In the genomic region with DNA sequence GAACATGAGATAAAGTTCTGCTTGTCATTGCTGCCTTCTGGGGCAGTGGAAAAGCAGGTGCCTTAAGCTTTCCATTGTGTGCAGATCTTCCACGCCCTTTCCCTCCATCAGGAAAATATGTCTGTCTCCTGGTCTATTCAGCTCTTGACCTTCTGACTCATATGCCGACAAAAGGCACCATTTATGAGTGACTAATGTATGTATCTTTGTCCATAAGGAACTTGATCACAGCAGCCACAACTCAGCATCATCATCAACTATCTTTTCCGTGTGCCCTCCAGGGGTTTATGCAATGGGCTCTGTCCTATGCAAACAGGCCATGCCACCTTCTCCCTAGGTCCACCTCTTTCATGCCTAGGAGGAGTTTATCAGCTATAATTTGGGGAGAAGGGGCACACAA, we compare ENCODE assay signal across 22 cellular contexts.
A peak's percentile ranks its signal among the peaks of the same experiment; 100 is the strongest.
DNase-seq lines count a peak whose midpoint lies in the region; ATAC-seq, FAIRE-seq and TF ChIP-seq lines count a peak whose summit lies in the region.
"Had no signal": no experiment of that assay in that cellular context is flagged by ENCODE, and none has a peak within 500 bp of the region (broad histone marks: within the 10 kb centered on the region; RNA-seq: fewer than 3 reads in every experiment).

No MANE protein-coding gene starts in this region.

- H3K27ac Mint-ChIP-seq in Calu3 (ENCODE audit: unreplicated experiment) = peak overlapping the region; percentile 35
- H3K27ac Mint-ChIP-seq in astrocyte (ENCODE audit: unreplicated experiment) = no peak overlapping the region
- H3K27ac Mint-ChIP-seq in GM23338 = no peak overlapping the region
- H3K27ac Mint-ChIP-seq: CD4-positive, alpha-beta T cell; endodermal cell; stimulated activated naive B cell treated with anti-CD40 and anti-IgM and Interleukin-4, amounts not matched to agents 10 μg/mL and 1 μg/mL and 100 μg/mL, for 72 hours; type B pancreatic cell had no signal

- ATAC-seq in GM23338 = no peak
- ATAC-seq: left colon; mucosa of descending colon; stimulated activated naive B cell treated with anti-CD40 and anti-IgM and Interleukin-4, amounts not matched to agents 10 μg/mL and 1 μg/mL and 100 μg/mL, for 72 hours had no signal

- H3K27ac ChIP-seq in astrocyte (ENCODE audit: low read depth, low read length) = no peak overlapping the region
- no peak overlapping the region for H3K27ac ChIP-seq in GM23338 (ENCODE audit: low read depth)
- H3K27ac ChIP-seq: right atrium auricular region, SK-N-MC had no signal

- H3K4me3 Mint-ChIP-seq in Calu3 (ENCODE audit: low read depth, unreplicated experiment) (peak overlapping the region; percentile 10), astrocyte (ENCODE audit: unreplicated experiment) (no peak overlapping the region), GM23338 (no peak overlapping the region)
- H3K4me3 Mint-ChIP-seq: CD4-positive, alpha-beta T cell; endodermal cell; stimulated activated naive B cell treated with anti-CD40 and anti-IgM and Interleukin-4, amounts not matched to agents 10 μg/mL and 1 μg/mL and 100 μg/mL, for 72 hours; type B pancreatic cell had no signal

- no peak overlapping the region for H3K9ac ChIP-seq in astrocyte (ENCODE audit: low read length)

- peaks cover 3% of the 10 kb centered on the region for H3K9me3 ChIP-seq in astrocyte (ENCODE audit: insufficient read depth, low read depth, low read length)
- H3K9me3 ChIP-seq: mucosa of descending colon, right atrium auricular region had no signal

- H4K20me1 ChIP-seq in astrocyte (ENCODE audit: insufficient read depth, low read length) = no peaks in the 10 kb centered on the region
- no peaks in the 10 kb centered on the region for H4K20me1 ChIP-seq in GM23338 (replicated peaks; ENCODE audit: insufficient read depth)

- H3F3A ChIP-seq in GM23338 (replicated peaks; ENCODE audit: low read depth) = no peaks in the 10 kb centered on the region

- H3K4me1 ChIP-seq in astrocyte (ENCODE audit: insufficient read depth, low read length) (peaks cover 31% of the 10 kb centered on the region), GM23338 (ENCODE audit: insufficient read depth) (no peaks in the 10 kb centered on the region)
- H3K4me1 ChIP-seq: right atrium auricular region had no signal

- no peaks in the 10 kb centered on the region for H3K9me2 ChIP-seq in GM23338 (ENCODE audit: insufficient read depth)

- H3K27me3 ChIP-seq in astrocyte (ENCODE audit: insufficient read depth, low read length) = no peaks in the 10 kb centered on the region
- no peaks in the 10 kb centered on the region for H3K27me3 ChIP-seq in GM23338 (ENCODE audit: insufficient read depth)
- H3K27me3 ChIP-seq: right atrium auricular region had no signal

- no peak for FAIRE-seq in astrocyte (lab: Jason Lieb, UNC)

- no peak for TF ChIP-seq CTCF in Calu3 (IDR thresholded peaks at IDR 0.05; ENCODE audit: unreplicated experiment)
- no peak for TF ChIP-seq CTCF in astrocyte (IDR thresholded peaks at IDR 0.05; ENCODE audit: insufficient read depth, low read depth, low read length)
- TF ChIP-seq CTCF in GM23338 (conservative IDR thresholded peaks at IDR 0.05; ENCODE audit: low read depth in 2 of 2) = no peak

- H3K36me3 Mint-ChIP-seq in Calu3 (ENCODE audit: insufficient read depth, unreplicated experiment) (no peaks in the 10 kb centered on the region), astrocyte (ENCODE audit: low read depth, unreplicated experiment) (no peaks in the 10 kb centered on the region), GM23338 (ENCODE audit: low read depth) (no peaks in the 10 kb centered on the region)
- H3K36me3 Mint-ChIP-seq: stimulated activated naive B cell treated with anti-CD40 and anti-IgM and Interleukin-4, amounts not matched to agents 10 μg/mL and 1 μg/mL and 100 μg/mL, for 72 hours; type B pancreatic cell had no signal

- H3K4me3 ChIP-seq in astrocyte (ENCODE audit: insufficient read depth, low read depth, low read length) (no peak overlapping the region), GM23338 (no peak overlapping the region)
- H3K4me3 ChIP-seq: mucosa of descending colon, right atrium auricular region, SK-N-MC had no signal

- intact Hi-C loops in Calu3 (cut with micrococcal nuclease; ENCODE audit: unreplicated experiment) = loop anchor here (2.0 kb wide), 1 partner anchor 13 kb away; no protein-coding TSS in a partner anchor

- H3K36me3 ChIP-seq in astrocyte (ENCODE audit: insufficient read depth, low read length) (no peaks in the 10 kb centered on the region), GM23338 (ENCODE audit: insufficient read depth) (no peaks in the 10 kb centered on the region)
- H3K36me3 ChIP-seq: right atrium auricular region had no signal

- no peaks in the 10 kb centered on the region for H3K79me2 ChIP-seq in astrocyte (ENCODE audit: insufficient read depth, low read length)
- H3K79me2 ChIP-seq in GM23338 (replicated peaks; ENCODE audit: insufficient read depth) = no peaks in the 10 kb centered on the region

- no peaks in the 10 kb centered on the region for H3K9me3 Mint-ChIP-seq in Calu3 (ENCODE audit: low read depth, unreplicated experiment)
- no peaks in the 10 kb centered on the region for H3K9me3 Mint-ChIP-seq in astrocyte (ENCODE audit: unreplicated experiment)
- no peaks in the 10 kb centered on the region for H3K9me3 Mint-ChIP-seq in GM23338
- H3K9me3 Mint-ChIP-seq: CD4-positive, alpha-beta T cell; endodermal cell; stimulated activated naive B cell treated with anti-CD40 and anti-IgM and Interleukin-4, amounts not matched to agents 10 μg/mL and 1 μg/mL and 100 μg/mL, for 72 hours; type B pancreatic cell had no signal

- H3K4me1 Mint-ChIP-seq in Calu3 (ENCODE audit: low read depth, unreplicated experiment) (peaks cover 34% of the 10 kb centered on the region), astrocyte (ENCODE audit: low read depth, unreplicated experiment) (peaks cover 4% of the 10 kb centered on the region), GM23338 (no peaks in the 10 kb centered on the region; the same call in 2 of the 3 replicates)
- H3K4me1 Mint-ChIP-seq: stimulated activated naive B cell treated with anti-CD40 and anti-IgM and Interleukin-4, amounts not matched to agents 10 μg/mL and 1 μg/mL and 100 μg/mL, for 72 hours had no signal

- DNase-seq in Calu3 (peak; percentile 38), M059J (ENCODE audit: low read depth) (peak; percentile 61), astrocyte (ENCODE audit: low read depth) (peak; percentile 39), kidney tubule cell (ENCODE audit: low spot score) (peak; percentile 68), activated T-cell treated with anti-CD3 and anti-CD28 coated beads for 4 hours (no peak), pons (ENCODE audit: low spot score) (no peak), GM23338 (ENCODE audit: low spot score) (no peak)
- DNase-seq in activated CD4-positive, CD25-positive, alpha-beta regulatory T cell (lab: John Stamatoyannopoulos, UW) = no peak
- DNase-seq: activated CD4-positive, alpha-beta T cell treated with anti-CD3 and anti-CD28 coated beads for 4 hours; activated effector memory CD4-positive, alpha-beta T cell treated with Interleukin-2 at 50 U/mL for 16 hours; CD4-positive, alpha-beta T cell; DMS79 treated with DMSO at 0.1 percent for 48 hours; endodermal cell; GOT3; left colon; mucosa of descending colon; NCI-H2081 treated with DMSO at 0.1 percent for 48 hours; NCI-H524; stimulated activated naive B cell treated with anti-CD40 and anti-IgM and Interleukin-4, amounts not matched to agents 10 μg/mL and 1 μg/mL and 100 μg/mL, for 72 hours had no signal

- CTCF ChIA-PET in Calu3 (lab: Charles Lee) = interaction anchor here (0.6 to 1.5 kb wide), 4 partner anchors 9 to 97 kb away, joined by 3 to 7 read pairs (median 3); no protein-coding TSS in a partner anchor

- H3K27me3 Mint-ChIP-seq in Calu3 (ENCODE audit: unreplicated experiment) (no peaks in the 10 kb centered on the region), astrocyte (ENCODE audit: low read depth, unreplicated experiment) (no peaks in the 10 kb centered on the region), GM23338 (ENCODE audit: insufficient read depth, low read depth, poor library complexity) (peaks cover 2% of the 10 kb centered on the region)

- BruUV-seq in Calu3 (replicated peaks; lab: Mats Ljungman, UMichigan) = no TSS peak

- H2AFZ ChIP-seq in astrocyte (ENCODE audit: low read depth, low read length) (no peak overlapping the region), GM23338 (no peak overlapping the region)

- H3K4me2 ChIP-seq in astrocyte (ENCODE audit: low read length) (peak overlapping the region; percentile 10), GM23338 (no peak overlapping the region)

TF ChIP-seq in GM23338, 12 proteins besides CTCF, POLR2A, EP300 and RAD21 (continues in another document):
- TF ChIP-seq, protein P1, sequence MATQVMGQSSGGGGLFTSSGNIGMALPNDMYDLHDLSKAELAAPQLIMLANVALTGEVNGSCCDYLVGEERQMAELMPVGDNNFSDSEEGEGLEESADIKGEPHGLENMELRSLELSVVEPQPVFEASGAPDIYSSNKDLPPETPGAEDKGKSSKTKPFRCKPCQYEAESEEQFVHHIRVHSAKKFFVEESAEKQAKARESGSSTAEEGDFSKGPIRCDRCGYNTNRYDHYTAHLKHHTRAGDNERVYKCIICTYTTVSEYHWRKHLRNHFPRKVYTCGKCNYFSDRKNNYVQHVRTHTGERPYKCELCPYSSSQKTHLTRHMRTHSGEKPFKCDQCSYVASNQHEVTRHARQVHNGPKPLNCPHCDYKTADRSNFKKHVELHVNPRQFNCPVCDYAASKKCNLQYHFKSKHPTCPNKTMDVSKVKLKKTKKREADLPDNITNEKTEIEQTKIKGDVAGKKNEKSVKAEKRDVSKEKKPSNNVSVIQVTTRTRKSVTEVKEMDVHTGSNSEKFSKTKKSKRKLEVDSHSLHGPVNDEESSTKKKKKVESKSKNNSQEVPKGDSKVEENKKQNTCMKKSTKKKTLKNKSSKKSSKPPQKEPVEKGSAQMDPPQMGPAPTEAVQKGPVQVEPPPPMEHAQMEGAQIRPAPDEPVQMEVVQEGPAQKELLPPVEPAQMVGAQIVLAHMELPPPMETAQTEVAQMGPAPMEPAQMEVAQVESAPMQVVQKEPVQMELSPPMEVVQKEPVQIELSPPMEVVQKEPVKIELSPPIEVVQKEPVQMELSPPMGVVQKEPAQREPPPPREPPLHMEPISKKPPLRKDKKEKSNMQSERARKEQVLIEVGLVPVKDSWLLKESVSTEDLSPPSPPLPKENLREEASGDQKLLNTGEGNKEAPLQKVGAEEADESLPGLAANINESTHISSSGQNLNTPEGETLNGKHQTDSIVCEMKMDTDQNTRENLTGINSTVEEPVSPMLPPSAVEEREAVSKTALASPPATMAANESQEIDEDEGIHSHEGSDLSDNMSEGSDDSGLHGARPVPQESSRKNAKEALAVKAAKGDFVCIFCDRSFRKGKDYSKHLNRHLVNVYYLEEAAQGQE (IDR thresholded peaks at IDR 0.05; ENCODE audit: unreplicated experiment) = no peak
- TF ChIP-seq STAT1 (IDR thresholded peaks at IDR 0.05; ENCODE audit: unreplicated experiment) (no peak), JUNB (IDR thresholded peaks at IDR 0.05; ENCODE audit: unreplicated experiment) (no peak), ZNF331 (CRISPR knock-in tag; IDR thresholded peaks at IDR 0.05; ENCODE audit: low read depth) (no peak), NANOG (IDR thresholded peaks at IDR 0.05; ENCODE audit: borderline replicate concordance) (no peak)

Comparison
In these comparisons a context has a peak if more than half of its experiments do, and no peak if none do; other contexts are left out.
1. DNase-seq: peak in Calu3 (single experiment), M059J (single experiment), astrocyte (single experiment) and kidney tubule cell (single experiment); none in activated CD4-positive, CD25-positive, alpha-beta regulatory T cell (0 of 4), activated T-cell treated with anti-CD3 and anti-CD28 coated beads for 4 hours (single experiment), pons (single experiment) and GM23338 (single experiment).